ENCODE assay signal across 8 cellular contexts in genomic region chr3:50189274-50189673, GRCh38. TPM values are rescaled to one million over a fixed set of nuclear protein-coding genes. Genes with fewer than 3 reads are reported as not detected.
DNase-seq lines count a peak whose midpoint lies in the region; ATAC-seq and TF ChIP-seq lines count a peak whose summit lies in the region.

No MANE protein-coding gene starts in this region.

- POLR2A ChIA-PET in AG04449 (lab: Yijun Ruan, JAX), result interaction anchor here (1.0 kb wide), 1 partner anchor 69 kb away, joined by 5 read pairs; no protein-coding TSS in a partner anchor
- POLR2A ChIA-PET in activated CD4-positive, alpha-beta T cell treated with anti-CD3 and anti-CD28 coated beads, Interleukin-2, amount 10 ng/mL, durations not matched to agents 7 days and 5 days (lab: Charles Lee), result no interaction called here

- H3K4me1 Mint-ChIP-seq in activated CD4-positive, alpha-beta T cell treated with anti-CD3 and anti-CD28 coated beads, Interleukin-2, amount 10 ng/mL, durations not matched to agents 7 days and 5 days, result peaks cover 4% of the 10 kb centered on the region
- H3K4me1 Mint-ChIP-seq in neural crest cell, result peaks cover 8% of the 10 kb centered on the region

- CTCF ChIA-PET in AG04449 (lab: Yijun Ruan, JAX), result interaction anchor here (0.8 to 21.6 kb wide), 14 partner anchors 16 to 350 kb away, joined by 3 to 1029 read pairs (median 4); partner anchors contain the start of genes LSMEM2 and SLC38A3
- CTCF ChIA-PET in activated CD4-positive, alpha-beta T cell treated with anti-CD3 and anti-CD28 coated beads, Interleukin-2, amount 10 ng/mL, durations not matched to agents 7 days and 5 days (lab: Charles Lee), result interaction anchor here (0.6 to 1.6 kb wide), 5 partner anchors 8 to 86 kb away, joined by 3 to 4 read pairs (median 3); no protein-coding TSS in a partner anchor

- peak; percentile 31 for DNase-seq in AG04449 (ENCODE audit: low read depth, low spot score)
- peak; percentile 64 for DNase-seq in NCI-H2171 treated with DMSO at 0.1 percent for 48 hours (lab: John Stamatoyannopoulos, UW)
- DNase-seq in activated CD4-positive, alpha-beta T cell treated with anti-CD3 and anti-CD28 coated beads, Interleukin-2, amount 10 ng/mL, durations not matched to agents 7 days and 5 days, result peak; percentile 55
- DNase-seq in fibroblast of peridontal ligament (ENCODE audit: extremely low read depth), result peak; percentile 86
- peak; percentile 51 for DNase-seq in neural crest cell (ENCODE audit: low read depth, low spot score)

- H3K4me3 Mint-ChIP-seq in activated CD4-positive, alpha-beta T cell treated with anti-CD3 and anti-CD28 coated beads, Interleukin-2, amount 10 ng/mL, durations not matched to agents 7 days and 5 days, result no peak overlapping the region
- no peak overlapping the region for H3K4me3 Mint-ChIP-seq in neural crest cell

- H3K9me3 Mint-ChIP-seq in activated CD4-positive, alpha-beta T cell treated with anti-CD3 and anti-CD28 coated beads, Interleukin-2, amount 10 ng/mL, durations not matched to agents 7 days and 5 days, result no peaks in the 10 kb centered on the region
- H3K9me3 Mint-ChIP-seq in neural crest cell, result no peaks in the 10 kb centered on the region

- ATAC-seq in GM19463 (IDR thresholded peaks at IDR 0.05; ENCODE audit: unreplicated experiment) (no peak), HG02642 (IDR thresholded peaks at IDR 0.05; ENCODE audit: poor library complexity, unreplicated experiment) (no peak)

- TF ChIP-seq CTCF in AG04449 (IDR thresholded peaks at IDR 0.05; ENCODE audit: insufficient read depth, low read length, missing control alignments), result peak; percentile 94
- TF ChIP-seq CTCF in GM12875 (IDR thresholded peaks at IDR 0.05; ENCODE audit: borderline replicate concordance, insufficient read depth, low read depth, low read length), result peak; percentile 67
- TF ChIP-seq CTCF in neural crest cell (conservative IDR thresholded peaks at IDR 0.05), result peak; percentile 82

- no peaks in the 10 kb centered on the region for H3K36me3 Mint-ChIP-seq in activated CD4-positive, alpha-beta T cell treated with anti-CD3 and anti-CD28 coated beads, Interleukin-2, amount 10 ng/mL, durations not matched to agents 7 days and 5 days (ENCODE audit: low read depth)
- no peaks in the 10 kb centered on the region for H3K36me3 Mint-ChIP-seq in neural crest cell (ENCODE audit: low read depth)

- H3K27me3 Mint-ChIP-seq in activated CD4-positive, alpha-beta T cell treated with anti-CD3 and anti-CD28 coated beads, Interleukin-2, amount 10 ng/mL, durations not matched to agents 7 days and 5 days, result no peaks in the 10 kb centered on the region
- H3K27me3 Mint-ChIP-seq in neural crest cell (ENCODE audit: low read depth), result peaks cover 6% of the 10 kb centered on the region

- no peak overlapping the region for H3K4me3 ChIP-seq in AG04449 (ENCODE audit: low read depth, low read length)
- H3K4me3 ChIP-seq in GM12875 (ENCODE audit: low read depth, low read length), result no peak overlapping the region

- no peak overlapping the region for H3K27ac Mint-ChIP-seq in activated CD4-positive, alpha-beta T cell treated with anti-CD3 and anti-CD28 coated beads, Interleukin-2, amount 10 ng/mL, durations not matched to agents 7 days and 5 days
- peak overlapping the region; percentile 78 for H3K27ac Mint-ChIP-seq in neural crest cell (ENCODE audit: unreplicated experiment)

RNA-seq across cellular contexts. Expression of gene GNAT1, which starts 2.1 kb away (rescaled TPM):
- not detected for total RNA-seq in activated CD4-positive, alpha-beta T cell treated with anti-CD3 and anti-CD28 coated beads, Interleukin-2, amount 10 ng/mL, durations not matched to agents 7 days and 5 days
- total RNA-seq in neural crest cell, result not detected in 2 replicates

RNA-seq across cellular contexts. Expression of gene SLC38A3, which starts 15.8 kb away (rescaled TPM):
- not detected for total RNA-seq in activated CD4-positive, alpha-beta T cell treated with anti-CD3 and anti-CD28 coated beads, Interleukin-2, amount 10 ng/mL, durations not matched to agents 7 days and 5 days
- 1.8 and 2.7 TPM in 2 replicates for total RNA-seq in neural crest cell

RNA-seq across cellular contexts. Expression of gene SEMA3F, which starts 34.1 kb away (rescaled TPM):
- total RNA-seq in activated CD4-positive, alpha-beta T cell treated with anti-CD3 and anti-CD28 coated beads, Interleukin-2, amount 10 ng/mL, durations not matched to agents 7 days and 5 days, result not detected
- 4.2 and 5.8 TPM in 2 replicates for total RNA-seq in neural crest cell

RNA-seq across cellular contexts. Expression of gene GNAI2, which starts 46.7 kb away (rescaled TPM):
- 100 to 1,000 TPM; 489 to 524 TPM for total RNA-seq in activated CD4-positive, alpha-beta T cell treated with anti-CD3 and anti-CD28 coated beads, Interleukin-2, amount 10 ng/mL, durations not matched to agents 7 days and 5 days
- total RNA-seq in neural crest cell, result 176 and 190 TPM in 2 replicates

Comparison
In these comparisons a context has a peak if more than half of its experiments do, and no peak if none do; other contexts are left out.
1. DNase-seq: peak in every context shown above with its lines; median percentile 86 in fibroblast of peridontal ligament; 64 in NCI-H2171 treated with DMSO at 0.1 percent for 48 hours; 55 in activated CD4-positive, alpha-beta T cell treated with anti-CD3 and anti-CD28 coated beads, Interleukin-2, amount 10 ng/mL, durations not matched to agents 7 days and 5 days; 51 in neural crest cell; 31 in AG04449.